Comparison of ENCODE assay signal across 1 cellular context in the genomic region with DNA sequence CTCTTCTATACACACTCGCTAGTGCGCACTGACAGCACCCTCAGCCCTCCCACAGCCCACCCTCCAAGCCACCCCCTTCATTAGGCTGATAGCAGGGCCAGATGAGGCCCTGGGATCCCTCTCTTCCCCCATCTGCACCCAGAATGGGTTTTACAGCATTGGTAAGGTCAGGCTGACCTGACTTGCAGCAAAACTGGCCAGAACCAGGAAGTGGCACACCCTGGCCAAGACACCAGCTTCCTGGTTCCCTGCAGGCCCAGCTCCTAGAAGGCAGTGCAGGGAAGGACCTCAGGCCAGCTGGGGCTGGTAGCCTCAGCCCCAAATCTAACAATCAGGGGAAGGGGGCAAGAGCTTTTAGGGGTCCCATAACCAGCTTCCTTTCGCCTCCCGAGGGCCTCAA.
TF ChIP-seq lines count a peak whose summit lies in the region.

No MANE protein-coding gene starts in this region.

TF ChIP-seq in HepG2, 621 proteins besides CTCF, POLR2A, EP300 and RAD21:
- no peak for TF ChIP-seq FOXO1 (CRISPR knock-in tag; IDR thresholded peaks at IDR 0.05)
- peak; percentile 61 for TF ChIP-seq ELF1 (CRISPR knock-in tag; IDR thresholded peaks at IDR 0.05)
